ENCODE assay signal across 16 cellular contexts in genomic region chr14:99015833-99016232, GRCh38.
DNase-seq lines count a peak whose midpoint lies in the region; TF ChIP-seq lines count a peak whose summit lies in the region.
"Had no signal": no experiment of that assay in that cellular context is flagged by ENCODE, and none has a peak within 500 bp of the region (broad histone marks: within the 10 kb centered on the region; RNA-seq: fewer than 3 reads in every experiment).

No MANE protein-coding gene starts in this region.

- peak; percentile 49 for DNase-seq in activated effector memory CD4-positive, alpha-beta T cell treated with anti-CD3 and anti-CD28 coated beads, Interleukin-2, amount 50 U/mL, for 16 hours
- no peak for DNase-seq in activated effector memory CD4-positive, alpha-beta T cell treated with Interleukin-2 at 50 U/mL for 16 hours
- DNase-seq in NCI-H2107 treated with DMSO at 0.1 percent for 48 hours (lab: John Stamatoyannopoulos, UW; ENCODE audit: unreplicated experiment) = peak; percentile 95
- peak; percentile 47 for DNase-seq in astrocyte of the hippocampus (ENCODE audit: low read depth, low spot score)
- DNase-seq in activated T-helper 1 cell treated with anti-CD3 and anti-CD28 coated beads, Interleukin-12 subunit alpha, Interleukin-12 subunit beta, Interleukin-2, Interleukin-4 antibody, amounts not matched to agents 30 ng/mL and 10 ng/mL and 1 ng/mL, durations not matched to agents 14 hours and 24 hours and 36 hours (ENCODE audit: low spot score) = no peak
- no peak for DNase-seq in GM23248
- no peak for DNase-seq in glutamatergic neuron
- DNase-seq: BE2C; CD4-positive, alpha-beta memory T cell; DMS153; DND-41; GF-D8; HFFc6 had no signal

- no peaks in the 10 kb centered on the region for H3K9me3 Mint-ChIP-seq in activated T-helper 1 cell treated with anti-CD3 and anti-CD28 coated beads, Interleukin-12 subunit alpha, Interleukin-12 subunit beta, Interleukin-2, Interleukin-4 antibody, amounts not matched to agents 30 ng/mL and 10 ng/mL and 1 ng/mL, durations not matched to agents 14 hours and 24 hours and 36 hours
- peaks cover 3% of the 10 kb centered on the region for H3K9me3 Mint-ChIP-seq in glutamatergic neuron (ENCODE audit: unreplicated experiment)

- in situ Hi-C loops in GM23248 (cut with MboI) = no loop called here

- H3K9me3 ChIP-seq in HEK293 (ENCODE audit: control insufficient read depth, insufficient read depth, low read depth, low read length) = no peaks in the 10 kb centered on the region
- H3K9me3 ChIP-seq in GM23248 (ENCODE audit: low read depth) = no peaks in the 10 kb centered on the region
- H3K9me3 ChIP-seq: BE2C, HAP-1 had no signal

- no peak overlapping the region for H3K4me3 Mint-ChIP-seq in activated T-helper 1 cell treated with anti-CD3 and anti-CD28 coated beads, Interleukin-12 subunit alpha, Interleukin-12 subunit beta, Interleukin-2, Interleukin-4 antibody, amounts not matched to agents 30 ng/mL and 10 ng/mL and 1 ng/mL, durations not matched to agents 14 hours and 24 hours and 36 hours
- no peak overlapping the region for H3K4me3 Mint-ChIP-seq in glutamatergic neuron (ENCODE audit: unreplicated experiment)
- H3K4me3 Mint-ChIP-seq: CD4-positive, alpha-beta memory T cell; HFFc6 had no signal

- no peaks in the 10 kb centered on the region for H3K4me1 ChIP-seq in HEK293 (ENCODE audit: control insufficient read depth, insufficient read depth, low read length)
- H3K4me1 ChIP-seq in GM23248 (ENCODE audit: insufficient read depth) = no peaks in the 10 kb centered on the region
- H3K4me1 ChIP-seq: BE2C, HAP-1 had no signal

- H3K36me3 Mint-ChIP-seq in activated T-helper 1 cell treated with anti-CD3 and anti-CD28 coated beads, Interleukin-12 subunit alpha, Interleukin-12 subunit beta, Interleukin-2, Interleukin-4 antibody, amounts not matched to agents 30 ng/mL and 10 ng/mL and 1 ng/mL, durations not matched to agents 14 hours and 24 hours and 36 hours (ENCODE audit: low read depth) = no peaks in the 10 kb centered on the region
- peaks cover 11% of the 10 kb centered on the region for H3K36me3 Mint-ChIP-seq in glutamatergic neuron (ENCODE audit: unreplicated experiment)
- H3K36me3 Mint-ChIP-seq: CD4-positive, alpha-beta memory T cell had no signal

- H3K4me2 ChIP-seq in GM23248 (ENCODE audit: unreplicated experiment) = no peak overlapping the region

- no peak overlapping the region for H3K27ac Mint-ChIP-seq in activated T-helper 1 cell treated with anti-CD3 and anti-CD28 coated beads, Interleukin-12 subunit alpha, Interleukin-12 subunit beta, Interleukin-2, Interleukin-4 antibody, amounts not matched to agents 30 ng/mL and 10 ng/mL and 1 ng/mL, durations not matched to agents 14 hours and 24 hours and 36 hours
- no peak overlapping the region for H3K27ac Mint-ChIP-seq in glutamatergic neuron (ENCODE audit: unreplicated experiment)
- H3K27ac Mint-ChIP-seq: HFFc6 had no signal

- H3K4me3 ChIP-seq in HEK293 (ENCODE audit: low read depth, low read length) = no peak overlapping the region
- H3K4me3 ChIP-seq in GM23248 = no peak overlapping the region
- H3K4me3 ChIP-seq: HAP-1 had no signal

- H2AFZ ChIP-seq in GM23248 = no peak overlapping the region

- intact Hi-C loops in activated T-helper 1 cell treated with anti-CD3 and anti-CD28 coated beads, Interleukin-12 subunit alpha, Interleukin-12 subunit beta, Interleukin-2, Interleukin-4 antibody, amounts not matched to agents 30 ng/mL and 10 ng/mL and 1 ng/mL, durations not matched to agents 14 hours and 24 hours and 36 hours (cut with micrococcal nuclease) = no loop called here

- no peak overlapping the region for H3K27ac ChIP-seq in HEK293 (ENCODE audit: extremely low read depth, low read depth, low read length)
- no peak overlapping the region for H3K27ac ChIP-seq in GM23248
- H3K27ac ChIP-seq: C4-2B had no signal

- H3K4me1 Mint-ChIP-seq in activated T-helper 1 cell treated with anti-CD3 and anti-CD28 coated beads, Interleukin-12 subunit alpha, Interleukin-12 subunit beta, Interleukin-2, Interleukin-4 antibody, amounts not matched to agents 30 ng/mL and 10 ng/mL and 1 ng/mL, durations not matched to agents 14 hours and 24 hours and 36 hours (ENCODE audit: low read depth) = no peaks in the 10 kb centered on the region
- no peaks in the 10 kb centered on the region for H3K4me1 Mint-ChIP-seq in glutamatergic neuron (ENCODE audit: low read depth, unreplicated experiment)

- H3K9me2 ChIP-seq in GM23248 (ENCODE audit: insufficient read depth) = no peaks in the 10 kb centered on the region

- H3K36me3 ChIP-seq in HEK293 (ENCODE audit: control insufficient read depth in 2 of 2, insufficient read depth in 1 of 2, low read length in 2 of 2) (no peaks in the 10 kb centered on the region), GM23248 (ENCODE audit: low read depth) (no peaks in the 10 kb centered on the region)
- H3K36me3 ChIP-seq: BE2C, HAP-1 had no signal

- WGBS in GM23248 (ENCODE audit: low coverage in 1 of 2, low lambda C conversion rate in 2 of 2, missing lambda C conversion rate in 2 of 2), 2 experiments = 62 to 65% methylated on average over 14 of the region's 14 CpGs

- H3K27me3 ChIP-seq in GM23248 (replicated peaks; ENCODE audit: insufficient read depth) = no peaks in the 10 kb centered on the region
- H3K27me3 ChIP-seq: BE2C had no signal

- CTCF ChIA-PET in HEK293 (lab: Yijun Ruan, JAX) = no interaction called here

- H3K79me2 ChIP-seq in GM23248 (ENCODE audit: insufficient read depth) = no peaks in the 10 kb centered on the region

- TF ChIP-seq CTCF in HEK293 (tag by site-specific recombination; IDR thresholded peaks at IDR 0.05) (no peak), glutamatergic neuron (IDR thresholded peaks at IDR 0.05; ENCODE audit: partially characterized antibody, unreplicated experiment) (no peak)

- no peak overlapping the region for H3K9ac ChIP-seq in GM23248

- POLR2A ChIA-PET in HEK293 (lab: Yijun Ruan, JAX) = no interaction called here

- no peaks in the 10 kb centered on the region for H3F3A ChIP-seq in GM23248 (ENCODE audit: insufficient read depth)

- no peaks in the 10 kb centered on the region for H4K20me1 ChIP-seq in GM23248 (ENCODE audit: insufficient read depth)

- peaks cover 3% of the 10 kb centered on the region for H3K27me3 Mint-ChIP-seq in activated T-helper 1 cell treated with anti-CD3 and anti-CD28 coated beads, Interleukin-12 subunit alpha, Interleukin-12 subunit beta, Interleukin-2, Interleukin-4 antibody, amounts not matched to agents 30 ng/mL and 10 ng/mL and 1 ng/mL, durations not matched to agents 14 hours and 24 hours and 36 hours (ENCODE audit: insufficient read depth)
- peaks cover 5% of the 10 kb centered on the region for H3K27me3 Mint-ChIP-seq in glutamatergic neuron (ENCODE audit: unreplicated experiment)
- H3K27me3 Mint-ChIP-seq: CD4-positive, alpha-beta memory T cell had no signal

TF ChIP-seq in HEK293, 187 proteins besides CTCF, POLR2A, EP300 and RAD21 (continues in another document):
- TF ChIP-seq ZNF174 (tag by site-specific recombination; IDR thresholded peaks at IDR 0.05) = no peak
- TF ChIP-seq ZBTB8A (tag by site-specific recombination; IDR thresholded peaks at IDR 0.05) = peak; percentile 88
- TF ChIP-seq ZNF610 (tag by site-specific recombination; IDR thresholded peaks at IDR 0.05; ENCODE audit: borderline replicate concordance) = no peak
- TF ChIP-seq ZNF140 (tag by site-specific recombination; IDR thresholded peaks at IDR 0.05) = no peak
- TF ChIP-seq ZNF555 (tag by site-specific recombination; conservative IDR thresholded peaks at IDR 0.05) = no peak
- TF ChIP-seq ZNF146 (tag by site-specific recombination; IDR thresholded peaks at IDR 0.05) = no peak
- no peak for TF ChIP-seq GLI2 (tag by site-specific recombination; IDR thresholded peaks at IDR 0.05; ENCODE audit: borderline replicate concordance, low read depth)
- TF ChIP-seq, protein P1, sequence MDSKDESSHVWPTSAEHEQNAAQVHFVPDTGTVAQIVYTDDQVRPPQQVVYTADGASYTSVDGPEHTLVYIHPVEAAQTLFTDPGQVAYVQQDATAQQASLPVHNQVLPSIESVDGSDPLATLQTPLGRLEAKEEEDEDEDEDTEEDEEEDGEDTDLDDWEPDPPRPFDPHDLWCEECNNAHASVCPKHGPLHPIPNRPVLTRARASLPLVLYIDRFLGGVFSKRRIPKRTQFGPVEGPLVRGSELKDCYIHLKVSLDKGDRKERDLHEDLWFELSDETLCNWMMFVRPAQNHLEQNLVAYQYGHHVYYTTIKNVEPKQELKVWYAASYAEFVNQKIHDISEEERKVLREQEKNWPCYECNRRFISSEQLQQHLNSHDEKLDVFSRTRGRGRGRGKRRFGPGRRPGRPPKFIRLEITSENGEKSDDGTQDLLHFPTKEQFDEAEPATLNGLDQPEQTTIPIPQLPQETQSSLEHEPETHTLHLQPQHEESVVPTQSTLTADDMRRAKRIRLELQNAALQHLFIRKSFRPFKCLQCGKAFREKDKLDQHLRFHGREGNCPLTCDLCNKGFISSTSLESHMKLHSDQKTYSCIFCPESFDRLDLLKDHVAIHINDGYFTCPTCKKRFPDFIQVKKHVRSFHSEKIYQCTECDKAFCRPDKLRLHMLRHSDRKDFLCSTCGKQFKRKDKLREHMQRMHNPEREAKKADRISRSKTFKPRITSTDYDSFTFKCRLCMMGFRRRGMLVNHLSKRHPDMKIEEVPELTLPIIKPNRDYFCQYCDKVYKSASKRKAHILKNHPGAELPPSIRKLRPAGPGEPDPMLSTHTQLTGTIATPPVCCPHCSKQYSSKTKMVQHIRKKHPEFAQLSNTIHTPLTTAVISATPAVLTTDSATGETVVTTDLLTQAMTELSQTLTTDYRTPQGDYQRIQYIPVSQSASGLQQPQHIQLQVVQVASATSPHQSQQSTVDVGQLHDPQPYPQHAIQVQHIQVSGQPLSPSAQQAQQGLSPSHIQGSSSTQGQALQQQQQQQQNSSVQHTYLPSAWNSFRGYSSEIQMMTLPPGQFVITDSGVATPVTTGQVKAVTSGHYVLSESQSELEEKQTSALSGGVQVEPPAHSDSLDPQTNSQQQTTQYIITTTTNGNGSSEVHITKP (tag by site-specific recombination; IDR thresholded peaks at IDR 0.05) = no peak
- TF ChIP-seq ZNF660 (tag by site-specific recombination; IDR thresholded peaks at IDR 0.05) = no peak
- TF ChIP-seq PRDM6 (tag by site-specific recombination; IDR thresholded peaks at IDR 0.05) = peak; percentile 35; the same call in 1 of the 2 replicates

Comparison
In these comparisons a context has a peak if more than half of its experiments do, and no peak if none do; other contexts are left out.
1. DNase-seq: peak in activated effector memory CD4-positive, alpha-beta T cell treated with anti-CD3 and anti-CD28 coated beads, Interleukin-2, amount 50 U/mL, for 16 hours (single experiment), NCI-H2107 treated with DMSO at 0.1 percent for 48 hours (single experiment) and astrocyte of the hippocampus (single experiment); none in activated effector memory CD4-positive, alpha-beta T cell treated with Interleukin-2 at 50 U/mL for 16 hours (single experiment), activated T-helper 1 cell treated with anti-CD3 and anti-CD28 coated beads, Interleukin-12 subunit alpha, Interleukin-12 subunit beta, Interleukin-2, Interleukin-4 antibody, amounts not matched to agents 30 ng/mL and 10 ng/mL and 1 ng/mL, durations not matched to agents 14 hours and 24 hours and 36 hours (single experiment), GM23248 (single experiment) and glutamatergic neuron (single experiment).